In the genomic region with DNA sequence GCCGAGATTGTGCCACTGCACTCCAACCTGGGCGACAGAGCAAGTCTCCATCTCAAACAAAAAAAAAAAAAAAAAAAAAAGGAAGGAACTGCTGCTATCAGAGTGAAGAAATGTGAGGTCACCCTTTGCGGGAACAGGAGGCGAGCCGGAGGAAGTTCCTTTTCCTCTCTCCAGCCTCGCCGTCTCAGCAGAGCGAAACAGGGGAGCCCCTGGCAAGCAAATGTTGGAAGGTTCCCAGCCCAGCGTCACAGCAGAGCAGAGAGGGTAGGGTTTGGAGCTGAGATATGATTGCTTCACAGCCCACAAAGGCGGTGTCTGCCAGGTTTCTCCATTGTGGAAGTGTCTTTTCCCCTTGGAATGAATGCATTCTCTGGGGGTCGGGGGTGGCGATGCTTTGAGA, we compare ENCODE assay signal across 13 cellular contexts. TPM values are rescaled to one million over a fixed set of nuclear protein-coding genes. Genes with fewer than 3 reads are reported as not detected.
DNase-seq lines count a peak whose midpoint lies in the region; ATAC-seq and TF ChIP-seq lines count a peak whose summit lies in the region.
"Had no signal": no experiment of that assay in that cellular context is flagged by ENCODE, and none has a peak within 500 bp of the region (broad histone marks: within the 10 kb centered on the region; RNA-seq: fewer than 3 reads in every experiment).

No MANE protein-coding gene starts in this region.

- intact Hi-C loops in body of pancreas (cut with DNase I): no loop called here
- intact Hi-C loops in gastrocnemius medialis (cut with DNase I; ENCODE audit: low total_unique reads): no loop called here

- no peak overlapping the region for H3K4me3 ChIP-seq in body of pancreas
- no peak overlapping the region for H3K4me3 ChIP-seq in gastrocnemius medialis
- no peak overlapping the region for H3K4me3 ChIP-seq in suprapubic skin
- H3K4me3 ChIP-seq: cardiac muscle cell had no signal

- DNase-seq in Kasumi-1 (lab: John Stamatoyannopoulos, UW): peak; percentile 94 to 95
- DNase-seq in body of pancreas: peak; percentile 18 to 74 (median 35)
- DNase-seq in iris pigment epithelial cell (ENCODE audit: low read depth): peak; percentile 54
- peak; percentile 24 to 43 for DNase-seq in gastrocnemius medialis
- no peak for DNase-seq in NCI-H2227 treated with DMSO at 0.1 percent for 48 hours (lab: John Stamatoyannopoulos, UW)
- DNase-seq in stimulated activated CD4-positive, alpha-beta T cell treated with anti-CD3 and anti-CD28 coated beads, Interleukin-4, amount 100 ng/mL, for 1 hour: no peak
- DNase-seq in suprapubic skin (ENCODE audit: low spot score in 2 of 2): no peak
- DNase-seq: GOT3, NCI-H226 had no signal

- H3K4me1 ChIP-seq in body of pancreas: no peaks in the 10 kb centered on the region
- peaks cover under 1 to 1% of the 10 kb centered on the region in 2 donors for H3K4me1 ChIP-seq in gastrocnemius medialis
- peaks cover 5% of the 10 kb centered on the region for H3K4me1 ChIP-seq in suprapubic skin

- 62 to 68% methylated on average over 11 to 12 of the region's 12 CpGs for WGBS in body of pancreas, 2 donors
- WGBS in suprapubic skin: 61% methylated on average over 12 of the region's 12 CpGs

- TF ChIP-seq POLR2A in body of pancreas (IDR thresholded peaks at IDR 0.05) (no peak), gastrocnemius medialis (IDR thresholded peaks at IDR 0.05) (no peak), suprapubic skin (IDR thresholded peaks at IDR 0.05) (no peak)

- TF ChIP-seq CTCF in body of pancreas (IDR thresholded peaks at IDR 0.05) (no peak), gastrocnemius medialis (IDR thresholded peaks at IDR 0.05 in 4 of 5, conservative IDR thresholded peaks at IDR 0.05 in 1 of 5) (no peak), suprapubic skin (IDR thresholded peaks at IDR 0.05) (no peak)

- no peaks in the 10 kb centered on the region for H3K36me3 ChIP-seq in body of pancreas (replicated peaks in 1 of 2; ENCODE audit: insufficient read depth in 1 of 2, low read depth in 2 of 2)
- no peaks in the 10 kb centered on the region for H3K36me3 ChIP-seq in gastrocnemius medialis
- H3K36me3 ChIP-seq in suprapubic skin: no peaks in the 10 kb centered on the region
- H3K36me3 ChIP-seq: cardiac muscle cell had no signal

- in situ Hi-C loops in gastrocnemius medialis (cut with MboI; ENCODE audit: low sequenced_read_pairs in 4 of 4): no loop called here

- H3K27ac ChIP-seq in body of pancreas (no peak overlapping the region), gastrocnemius medialis (no peak overlapping the region), suprapubic skin (no peak overlapping the region)
- H3K27ac ChIP-seq: cardiac muscle cell had no signal

- no peaks in the 10 kb centered on the region for H3K9me3 ChIP-seq in body of pancreas
- H3K9me3 ChIP-seq in gastrocnemius medialis: no peaks in the 10 kb centered on the region
- H3K9me3 ChIP-seq in suprapubic skin: no peaks in the 10 kb centered on the region

- no peaks in the 10 kb centered on the region for H3K27me3 ChIP-seq in body of pancreas
- no peaks in the 10 kb centered on the region for H3K27me3 ChIP-seq in gastrocnemius medialis
- H3K27me3 ChIP-seq in suprapubic skin: no peaks in the 10 kb centered on the region
- H3K27me3 ChIP-seq: cardiac muscle cell had no signal

- peak; percentile 24 for ATAC-seq in body of pancreas
- peak in 1 of 2 donors; percentile 55 for ATAC-seq in gastrocnemius medialis
- ATAC-seq in GM21737 (IDR thresholded peaks at IDR 0.05; ENCODE audit: unreplicated experiment): no peak

- no peak for TF ChIP-seq EP300 in suprapubic skin (IDR thresholded peaks at IDR 0.05)

RNA-seq across cellular contexts. Expression of a gene that starts 28.5 kb away (rescaled TPM):
- total RNA-seq in body of pancreas: 10 to 100 TPM; 20.5 to 50.1 TPM
- 10 to 100 TPM in 1 of 4 donors, 1 to 10 TPM in 3; 6.9 to 85.7 (median 9.2) TPM for total RNA-seq in gastrocnemius medialis
- total RNA-seq in suprapubic skin: 10 to 100 TPM; 19.2 to 50.6 (median 34.5) TPM

RNA-seq across cellular contexts. Expression of a gene that starts 46.6 kb away (rescaled TPM):
- not detected for total RNA-seq in body of pancreas
- total RNA-seq in gastrocnemius medialis: not detected
- 1 to 10 TPM in 1 of 4 donors, not detected in 3; 4.2 TPM for total RNA-seq in suprapubic skin
- total RNA-seq: activated T-helper 1 cell treated with anti-CD3 and anti-CD28 coated beads, Interleukin-12 subunit alpha, Interleukin-12 subunit beta, Interleukin-2, Interleukin-4 antibody, amounts not matched to agents 30 ng/mL and 10 ng/mL and 1 ng/mL, durations not matched to agents 14 hours and 24 hours and 36 hours; cardiac muscle cell; urinary bladder had no signal

Comparison
In these comparisons a context has a peak if more than half of its experiments do, and no peak if none do; other contexts are left out.
1. DNase-seq: peak in Kasumi-1 (2 of 2), body of pancreas (4 of 4), iris pigment epithelial cell (single experiment) and gastrocnemius medialis (2 of 2); none in NCI-H2227 treated with DMSO at 0.1 percent for 48 hours (single experiment), stimulated activated CD4-positive, alpha-beta T cell treated with anti-CD3 and anti-CD28 coated beads, Interleukin-4, amount 100 ng/mL, for 1 hour (single experiment) and suprapubic skin (0 of 2).